In the genomic region with DNA sequence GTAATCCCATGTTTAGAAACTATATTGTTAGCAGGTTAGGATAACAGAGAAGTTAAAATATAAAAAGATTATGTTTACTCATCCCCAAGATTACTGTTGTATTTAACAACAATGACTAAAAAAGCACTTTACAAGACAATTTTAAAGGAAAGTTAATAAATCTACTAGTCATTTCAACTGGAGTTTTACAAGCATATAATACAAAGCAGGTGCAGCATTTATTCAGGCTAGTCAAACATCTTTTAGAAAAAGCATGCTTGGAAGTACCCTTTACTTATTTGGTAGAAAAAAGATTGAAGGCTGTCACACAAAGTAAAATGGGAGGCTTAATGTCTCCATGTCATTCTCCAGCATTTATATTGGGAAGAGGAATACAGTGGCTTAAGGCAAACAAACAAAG, we compare ENCODE assay signal across 24 cellular contexts.
"Had no signal": no experiment of that assay in that cellular context is flagged by ENCODE, and none has a peak within 500 bp of the region (broad histone marks: within the 10 kb centered on the region; RNA-seq: fewer than 3 reads in every experiment).

No MANE protein-coding gene starts in this region.

- H3K9me3 Mint-ChIP-seq: activated naive CD4-positive, alpha-beta T cell treated with anti-CD3 and anti-CD28 coated beads, Interleukin-2, amount 50 U/mL, for 72 hours; activated naive CD8-positive, alpha-beta T cell treated with anti-CD3 and anti-CD28 coated beads, Interleukin-2, amount 50 U/mL, for 24 hours; T-helper 1 cell treated with Interleukin-12 subunit alpha and Interleukin-12 subunit beta and Interleukin-4 antibody, amounts not matched to agents 30 μg/mL and 1 μg/mL, for 36 hours had no signal

- H3K4me1 Mint-ChIP-seq: activated naive CD8-positive, alpha-beta T cell treated with anti-CD3 and anti-CD28 coated beads, Interleukin-2, amount 50 U/mL, for 24 hours; brain; WTC11 had no signal

- H3K4me3 Mint-ChIP-seq: activated CD8-positive, alpha-beta T cell treated with anti-CD3 and anti-CD28 coated beads, Interleukin-2, amount 10 ng/mL, durations not matched to agents 7 days and 5 days; activated naive CD8-positive, alpha-beta T cell treated with anti-CD3 and anti-CD28 coated beads, Interleukin-2, amount 50 U/mL, for 24 hours; brain; T-helper 1 cell treated with Interleukin-12 subunit alpha and Interleukin-12 subunit beta and Interleukin-4 antibody, amounts not matched to agents 30 μg/mL and 1 μg/mL, for 36 hours; WTC11 had no signal

- FAIRE-seq: astrocyte had no signal

- H3K27ac ChIP-seq: PC-9 had no signal

- H3K27me3 Mint-ChIP-seq: activated naive CD8-positive, alpha-beta T cell treated with anti-CD3 and anti-CD28 coated beads, Interleukin-2, amount 50 U/mL, for 24 hours; brain had no signal

- H3K4me3 ChIP-seq: PC-9 had no signal

- H3K27ac Mint-ChIP-seq: activated CD8-positive, alpha-beta T cell treated with anti-CD3 and anti-CD28 coated beads, Interleukin-2, amount 10 ng/mL, durations not matched to agents 7 days and 5 days; activated naive CD4-positive, alpha-beta T cell treated with anti-CD3 and anti-CD28 coated beads, Interleukin-2, amount 50 U/mL, for 72 hours; activated naive CD8-positive, alpha-beta T cell treated with anti-CD3 and anti-CD28 coated beads, Interleukin-2, amount 50 U/mL, for 24 hours; brain; T-helper 1 cell treated with Interleukin-12 subunit alpha and Interleukin-12 subunit beta and Interleukin-4 antibody, amounts not matched to agents 30 μg/mL and 1 μg/mL, for 36 hours; WTC11 had no signal

- DNase-seq: activated CD4-positive, alpha-beta T cell treated with anti-CD3 and anti-CD28 coated beads for 48 hours; activated CD4-positive, alpha-beta T cell treated with anti-CD3 and anti-CD28 coated beads, Interleukin-2, amount 50 U/mL, for 4 hours; activated CD4-positive, CD25-positive, alpha-beta regulatory T cell treated with anti-CD3 and anti-CD28 coated beads, Interleukin-2, amount 50 U/mL, for 72 hours; activated CD8-positive, alpha-beta memory T cell treated with anti-CD3 and anti-CD28 coated beads, Interleukin-2, amount 50 U/mL, for 48 hours; activated CD8-positive, alpha-beta T cell treated with anti-CD3 and anti-CD28 coated beads, Interleukin-2, amount 10 ng/mL, durations not matched to agents 7 days and 5 days; activated effector memory CD4-positive, alpha-beta T cell treated with anti-CD3 and anti-CD28 coated beads, Interleukin-2, amount 50 U/mL, for 16 hours; activated naive CD4-positive, alpha-beta T cell treated with Interleukin-2 at 50 U/mL for 16 hours; activated naive CD8-positive, alpha-beta T cell treated with anti-CD3 and anti-CD28 coated beads, Interleukin-2, amount 50 U/mL, for 24 hours; activated T-cell treated with anti-CD3 and anti-CD28 coated beads, Interleukin-2, amount 50 U/mL, for 1 hour; amygdala; Kasumi-1; NCI-H1105 treated with DMSO at 0.1 percent for 48 hours; NCI-H1436 treated with DMSO at 0.1 percent for 48 hours; NCI-H187; NCI-H2081; NCI-H510A treated with DMSO at 0.1 percent for 48 hours; NCI-H69; PC-9; SHP77 treated with DMSO at 0.1 percent for 48 hours had no signal

- ATAC-seq: activated CD8-positive, alpha-beta T cell treated with anti-CD3 and anti-CD28 coated beads, Interleukin-2, amount 10 ng/mL, durations not matched to agents 7 days and 5 days; activated naive CD4-positive, alpha-beta T cell treated with anti-CD3 and anti-CD28 coated beads, Interleukin-2, amount 50 U/mL, for 72 hours; activated naive CD8-positive, alpha-beta T cell treated with anti-CD3 and anti-CD28 coated beads, Interleukin-2, amount 50 U/mL, for 24 hours; WTC11 had no signal

- H3K36me3 Mint-ChIP-seq: activated naive CD4-positive, alpha-beta T cell treated with anti-CD3 and anti-CD28 coated beads, Interleukin-2, amount 50 U/mL, for 72 hours had no signal
